ENCODE assay signal across 23 cellular contexts in genomic region chr12:132572106-132572505, GRCh38. TPM values are rescaled to one million over a fixed set of nuclear protein-coding genes. Genes with fewer than 3 reads are reported as not detected.
"Had no signal": no experiment of that assay in that cellular context is flagged by ENCODE, and none has a peak within 500 bp of the region (broad histone marks: within the 10 kb centered on the region; RNA-seq: fewer than 3 reads in every experiment).

No MANE protein-coding gene starts in this region.

- ATAC-seq: esophagus mucosa, gastroesophageal sphincter, heart left ventricle, T-helper 17 cell had no signal

- H3K27me3 ChIP-seq: gastroesophageal sphincter, heart left ventricle, tibial artery had no signal

- H3K27ac Mint-ChIP-seq: T-helper 17 cell had no signal

- H3K27me3 Mint-ChIP-seq: T-helper 17 cell had no signal

- H3K27ac ChIP-seq: gastroesophageal sphincter, heart left ventricle, tibial artery, VCaP had no signal

- H3K4me1 ChIP-seq: gastroesophageal sphincter, heart left ventricle, tibial artery had no signal

- H3K9me3 ChIP-seq: gastroesophageal sphincter, heart left ventricle, tibial artery had no signal

- H3K4me3 ChIP-seq: gastroesophageal sphincter, heart left ventricle, tibial artery had no signal

- DNase-seq: activated CD4-positive, alpha-beta T cell treated with anti-CD3 and anti-CD28 coated beads, Interleukin-2, amount 50 U/mL, for 1 hour; activated CD4-positive, CD25-positive, alpha-beta regulatory T cell treated with anti-CD3 and anti-CD28 coated beads, Interleukin-2, amount 50 U/mL, for 72 hours; activated CD8-positive, alpha-beta memory T cell treated with anti-CD3 and anti-CD28 coated beads, Interleukin-2, amount 50 U/mL, for 48 hours; activated effector memory CD4-positive, alpha-beta T cell treated with Interleukin-2 at 50 U/mL for 16 hours; activated naive CD4-positive, alpha-beta T cell treated with anti-CD3 and anti-CD28 coated beads, Interleukin-2, amount 50 U/mL, for 16 hours; activated T-cell treated with anti-CD3 and anti-CD28 coated beads, Interleukin-2, amount 50 U/mL, for 48 hours; effector CD4-positive, alpha-beta T cell; heart left ventricle; midbrain; stimulated activated CD4-positive, alpha-beta T cell treated with anti-CD3 and anti-CD28 coated beads, Interleukin-2, amount 100 ng/mL, for 24 hours; stimulated activated naive CD4-positive, alpha-beta T cell treated with Interleukin-2 at 50 U/mL for 16 hours; substantia nigra; T-helper 17 cell; tibial artery had no signal

- H3K4me3 Mint-ChIP-seq: T-helper 17 cell had no signal

- H3K4me1 Mint-ChIP-seq: T-helper 17 cell had no signal

RNA-seq across cellular contexts. Expression of gene LRCOL1, which starts 38.3 kb away (rescaled TPM):
- total RNA-seq: cerebellum, gastroesophageal sphincter, heart left ventricle, omental fat pad, T-helper 17 cell had no signal
- polyA plus RNA-seq: heart left ventricle, neural cell had no signal

RNA-seq across cellular contexts. Expression of gene P2RX2, which starts 46.5 kb away (rescaled TPM):
- total RNA-seq: cerebellum, esophagus mucosa, heart left ventricle, lung microvascular endothelial cell, posterior vena cava, skeletal muscle tissue, T-helper 17 cell had no signal
- polyA plus RNA-seq: heart left ventricle, neural cell had no signal
